Comparison of ENCODE assay signal across 1 cellular context in the genomic region with DNA sequence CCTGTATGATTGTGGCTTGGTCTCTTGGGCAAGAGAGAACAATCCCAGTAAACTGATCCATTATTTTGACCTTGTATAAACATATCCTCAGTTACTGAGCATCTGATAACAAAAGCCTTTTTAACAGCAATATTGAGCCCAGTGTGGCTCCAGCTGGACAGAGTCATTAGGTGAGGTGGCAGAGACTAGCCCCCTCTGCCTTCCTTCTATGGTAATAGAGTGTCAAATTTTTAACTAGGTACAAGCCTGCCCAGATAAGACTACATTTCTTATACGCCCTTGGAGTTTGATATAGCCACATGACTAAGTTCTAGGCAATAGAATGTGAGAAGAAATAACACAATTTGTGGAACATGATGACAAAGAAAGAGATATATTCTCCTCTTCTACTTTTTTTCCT.
TF ChIP-seq lines count a peak whose summit lies in the region.

No MANE protein-coding gene starts in this region.

TF ChIP-seq in K562, 482 proteins besides CTCF, POLR2A, EP300 and RAD21:
- TF ChIP-seq AFF4 (CRISPR knock-in tag; IDR thresholded peaks at IDR 0.05) (no peak), TBL1XR1 (IDR thresholded peaks at IDR 0.05; ENCODE audit: low read length in 2 of 2) (no peak), ZNF766 (CRISPR knock-in tag; conservative IDR thresholded peaks at IDR 0.05) (0 out of 2 replicates have a peak, but pooled peaks have one; percentile 28), DACH1 (IDR thresholded peaks at IDR 0.05; ENCODE audit: partially characterized antibody) (peak; percentile 46), HINFP (tag; conservative IDR thresholded peaks at IDR 0.05; ENCODE audit: low read depth) (no peak), CREM (IDR thresholded peaks at IDR 0.05; ENCODE audit: low read depth) (0 out of 2 replicates have a peak, but pooled peaks have one; percentile 13)
- TF ChIP-seq, protein P1, sequence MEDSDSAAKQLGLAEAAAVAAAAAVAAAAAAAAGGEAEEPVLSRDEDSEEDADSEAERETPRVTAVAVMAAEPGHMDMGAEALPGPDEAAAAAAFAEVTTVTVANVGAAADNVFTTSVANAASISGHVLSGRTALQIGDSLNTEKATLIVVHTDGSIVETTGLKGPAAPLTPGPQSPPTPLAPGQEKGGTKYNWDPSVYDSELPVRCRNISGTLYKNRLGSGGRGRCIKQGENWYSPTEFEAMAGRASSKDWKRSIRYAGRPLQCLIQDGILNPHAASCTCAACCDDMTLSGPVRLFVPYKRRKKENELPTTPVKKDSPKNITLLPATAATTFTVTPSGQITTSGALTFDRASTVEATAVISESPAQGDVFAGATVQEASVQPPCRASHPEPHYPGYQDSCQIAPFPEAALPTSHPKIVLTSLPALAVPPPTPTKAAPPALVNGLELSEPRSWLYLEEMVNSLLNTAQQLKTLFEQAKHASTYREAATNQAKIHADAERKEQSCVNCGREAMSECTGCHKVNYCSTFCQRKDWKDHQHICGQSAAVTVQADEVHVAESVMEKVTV (CRISPR knock-in tag; IDR thresholded peaks at IDR 0.05), result 0 out of 2 replicates have a peak, but pooled peaks have one; percentile 27
- TF ChIP-seq, protein P2, sequence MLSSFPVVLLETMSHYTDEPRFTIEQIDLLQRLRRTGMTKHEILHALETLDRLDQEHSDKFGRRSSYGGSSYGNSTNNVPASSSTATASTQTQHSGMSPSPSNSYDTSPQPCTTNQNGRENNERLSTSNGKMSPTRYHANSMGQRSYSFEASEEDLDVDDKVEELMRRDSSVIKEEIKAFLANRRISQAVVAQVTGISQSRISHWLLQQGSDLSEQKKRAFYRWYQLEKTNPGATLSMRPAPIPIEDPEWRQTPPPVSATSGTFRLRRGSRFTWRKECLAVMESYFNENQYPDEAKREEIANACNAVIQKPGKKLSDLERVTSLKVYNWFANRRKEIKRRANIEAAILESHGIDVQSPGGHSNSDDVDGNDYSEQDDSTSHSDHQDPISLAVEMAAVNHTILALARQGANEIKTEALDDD (IDR thresholded peaks at IDR 0.05), result peak; percentile 54
- TF ChIP-seq, protein P3, sequence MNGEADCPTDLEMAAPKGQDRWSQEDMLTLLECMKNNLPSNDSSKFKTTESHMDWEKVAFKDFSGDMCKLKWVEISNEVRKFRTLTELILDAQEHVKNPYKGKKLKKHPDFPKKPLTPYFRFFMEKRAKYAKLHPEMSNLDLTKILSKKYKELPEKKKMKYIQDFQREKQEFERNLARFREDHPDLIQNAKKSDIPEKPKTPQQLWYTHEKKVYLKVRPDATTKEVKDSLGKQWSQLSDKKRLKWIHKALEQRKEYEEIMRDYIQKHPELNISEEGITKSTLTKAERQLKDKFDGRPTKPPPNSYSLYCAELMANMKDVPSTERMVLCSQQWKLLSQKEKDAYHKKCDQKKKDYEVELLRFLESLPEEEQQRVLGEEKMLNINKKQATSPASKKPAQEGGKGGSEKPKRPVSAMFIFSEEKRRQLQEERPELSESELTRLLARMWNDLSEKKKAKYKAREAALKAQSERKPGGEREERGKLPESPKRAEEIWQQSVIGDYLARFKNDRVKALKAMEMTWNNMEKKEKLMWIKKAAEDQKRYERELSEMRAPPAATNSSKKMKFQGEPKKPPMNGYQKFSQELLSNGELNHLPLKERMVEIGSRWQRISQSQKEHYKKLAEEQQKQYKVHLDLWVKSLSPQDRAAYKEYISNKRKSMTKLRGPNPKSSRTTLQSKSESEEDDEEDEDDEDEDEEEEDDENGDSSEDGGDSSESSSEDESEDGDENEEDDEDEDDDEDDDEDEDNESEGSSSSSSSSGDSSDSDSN (IDR thresholded peaks at IDR 0.05; ENCODE audit: borderline replicate concordance in 1 of 2, low read depth in 2 of 2, low read length in 2 of 2), result no peak
